In the genomic region with DNA sequence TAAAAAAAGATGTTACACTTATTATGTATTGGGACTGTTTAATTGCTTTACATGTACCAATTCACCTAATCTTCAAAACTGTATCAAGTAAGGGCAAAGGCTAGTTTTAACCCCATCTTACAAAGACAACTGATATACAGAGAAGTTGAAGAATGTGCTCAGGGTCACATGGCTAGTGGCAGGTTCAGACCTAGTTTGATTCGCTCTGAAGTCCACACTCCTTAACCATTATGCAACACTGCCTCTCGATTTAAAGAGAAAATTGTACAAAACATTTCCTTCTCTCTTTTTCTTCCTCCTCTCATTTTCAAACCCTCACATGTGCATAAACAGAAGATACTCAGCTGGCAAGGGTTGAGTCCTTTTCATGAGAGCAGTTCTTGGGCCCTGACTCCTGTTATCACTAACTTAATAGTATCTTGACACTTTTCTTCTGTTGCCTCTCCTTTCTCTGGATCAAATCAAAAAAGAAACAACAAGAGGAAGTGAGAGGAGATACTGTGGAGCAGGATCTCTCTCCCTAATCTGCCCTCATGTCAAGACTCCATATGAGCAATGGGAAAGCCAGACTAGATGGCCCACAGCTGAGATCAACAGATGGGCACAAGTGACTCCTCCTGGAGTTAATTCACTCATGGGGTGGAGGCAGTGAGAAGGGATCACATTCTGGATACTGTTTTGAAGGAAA, we compare ENCODE assay signal across 24 cellular contexts. TPM values are rescaled to one million over a fixed set of nuclear protein-coding genes. Genes with fewer than 3 reads are reported as not detected.
DNase-seq lines count a peak whose midpoint lies in the region; ATAC-seq and TF ChIP-seq lines count a peak whose summit lies in the region.
"Had no signal": no experiment of that assay in that cellular context is flagged by ENCODE, and none has a peak within 500 bp of the region (broad histone marks: within the 10 kb centered on the region; RNA-seq: fewer than 3 reads in every experiment).

No MANE protein-coding gene starts in this region.

- no peak for ATAC-seq in GM18861 (IDR thresholded peaks at IDR 0.05; ENCODE audit: unreplicated experiment)
- ATAC-seq: natural killer cell, Panc1 had no signal

- no peak overlapping the region for H3K4ac ChIP-seq in mesendoderm (ENCODE audit: low read depth, low read length)

- H3K23ac ChIP-seq in mesendoderm (ENCODE audit: low read length) = no peak overlapping the region

- no TSS peak for BruUV-seq in A673 (replicated peaks; lab: Mats Ljungman, UMichigan)

- H3K9ac ChIP-seq in mesendoderm (ENCODE audit: low read length) (no peak overlapping the region), MM.1S (ENCODE audit: low read length) (no peak overlapping the region)
- H3K9ac ChIP-seq: parathyroid adenoma had no signal

- no peak overlapping the region for H3K18ac ChIP-seq in mesendoderm (ENCODE audit: low read length)

- no peaks in the 10 kb centered on the region for H3K79me2 ChIP-seq in mesendoderm (ENCODE audit: control insufficient read depth, insufficient read depth, low read length)
- H3K79me2 ChIP-seq in MM.1S (ENCODE audit: low read length) = no peaks in the 10 kb centered on the region
- H3K79me2 ChIP-seq: parathyroid adenoma had no signal

- H3K4me2 ChIP-seq in mesendoderm (ENCODE audit: low read length) (no peak overlapping the region), MM.1S (ENCODE audit: low read depth, low read length) (no peak overlapping the region)

- WGBS in mesendoderm (ENCODE audit: extremely low coverage, insufficient coverage, low lambda C conversion rate) = no CpG with 5 or more reads among the region's 2 CpGs

- H3K56ac ChIP-seq in mesendoderm (ENCODE audit: low read length) = no peak overlapping the region

- H4K20me1 ChIP-seq in MM.1S (ENCODE audit: insufficient read depth, low read length) = no peaks in the 10 kb centered on the region

- H2BK120ac ChIP-seq in mesendoderm (ENCODE audit: low read depth, low read length) = no peak overlapping the region

- CTCF ChIA-PET in A673 (lab: Charles Lee) = no interaction called here

- H3K27me3 ChIP-seq in WERI-Rb-1 (ENCODE audit: insufficient read depth, low read depth, severe bottlenecking) (no peaks in the 10 kb centered on the region), mesendoderm (ENCODE audit: insufficient read depth, low read length, poor library complexity) (no peaks in the 10 kb centered on the region), MM.1S (replicated peaks; ENCODE audit: insufficient read depth, low read length) (no peaks in the 10 kb centered on the region), A673 (replicated peaks; ENCODE audit: insufficient read depth, low read depth, low read length, poor library complexity) (no peaks in the 10 kb centered on the region)
- H3K27me3 ChIP-seq: brain microvascular endothelial cell, SJSA1, stomach had no signal

- DNase-seq in SIG-M5 treated with dmso at 0.1 percent for 504 hours (lab: John Stamatoyannopoulos, UW; ENCODE audit: unreplicated experiment) = peak; percentile 72
- DNase-seq in SIG-M5 (lab: John Stamatoyannopoulos, UW) = no peak
- DNase-seq in MV-4-11 (lab: John Stamatoyannopoulos, UW) = peak; percentile 80
- peak; percentile 53 for DNase-seq in WERI-Rb-1
- DNase-seq in mesendoderm = peak; percentile 42
- DNase-seq in MM.1S = no peak
- no peak for DNase-seq in A673 (ENCODE audit: low spot score)
- DNase-seq: 8988T; activated CD4-positive, alpha-beta T cell treated with anti-CD3 and anti-CD28 coated beads, Interleukin-2, amount 50 U/mL, for 1 hour; activated effector memory CD4-positive, alpha-beta T cell treated with Interleukin-2 at 50 U/mL for 16 hours; brain microvascular endothelial cell; COR-L47; natural killer cell; NCI-H1048; NCI-H2081; NCI-H345; NCI-H774; right cardiac atrium; stomach; trophoblast cell had no signal

- H2BK5ac ChIP-seq in mesendoderm (ENCODE audit: low read length) = no peak overlapping the region

- H4K5ac ChIP-seq in mesendoderm (ENCODE audit: low read length) = no peak overlapping the region

- H3K27ac ChIP-seq in WERI-Rb-1 = peak overlapping the region; percentile 43
- H3K27ac ChIP-seq in mesendoderm (ENCODE audit: low read depth, low read length) = no peak overlapping the region
- no peak overlapping the region for H3K27ac ChIP-seq in MM.1S (ENCODE audit: low read length)
- no peak overlapping the region for H3K27ac ChIP-seq in A673 (ENCODE audit: low read depth, low read length, poor library complexity, severe bottlenecking)
- H3K27ac ChIP-seq: brain microvascular endothelial cell, parathyroid adenoma, SJSA1, stomach had no signal

- no peak overlapping the region for H2BK15ac ChIP-seq in mesendoderm (replicated peaks; ENCODE audit: low read depth)

- no peaks in the 10 kb centered on the region for H3K79me1 ChIP-seq in mesendoderm (ENCODE audit: low read length)

- no peaks in the 10 kb centered on the region for H3F3A ChIP-seq in MM.1S (ENCODE audit: insufficient read depth, low read length)

- no peak overlapping the region for H2AK5ac ChIP-seq in mesendoderm (ENCODE audit: low read length)

- intact Hi-C loops in A673 (cut with micrococcal nuclease; ENCODE audit: unreplicated experiment) = no loop called here

- POLR2A ChIA-PET in A673 (lab: Charles Lee; ENCODE audit: low non-redundant PET) = no interaction called here

- H3K36me3 ChIP-seq in WERI-Rb-1 = no peaks in the 10 kb centered on the region
- H3K36me3 ChIP-seq in mesendoderm (ENCODE audit: control insufficient read depth, insufficient read depth, low read length) = no peaks in the 10 kb centered on the region
- H3K36me3 ChIP-seq in MM.1S (replicated peaks; ENCODE audit: insufficient read depth, low read length) = no peaks in the 10 kb centered on the region
- no peaks in the 10 kb centered on the region for H3K36me3 ChIP-seq in A673 (ENCODE audit: insufficient read depth, low read length, poor library complexity, severe bottlenecking)
- H3K36me3 ChIP-seq: brain microvascular endothelial cell, SJSA1 had no signal

- H3K4me3 ChIP-seq in WERI-Rb-1 (ENCODE audit: low read depth, low read length) (no peak overlapping the region), mesendoderm (ENCODE audit: low read length) (no peak overlapping the region), MM.1S (ENCODE audit: low read length) (no peak overlapping the region), A673 (ENCODE audit: low read depth, low read length, poor library complexity, severe bottlenecking) (no peak overlapping the region)
- H3K4me3 ChIP-seq: SJSA1, stomach had no signal

- H3K4me1 ChIP-seq in mesendoderm (ENCODE audit: control insufficient read depth, low read depth, low read length) (no peaks in the 10 kb centered on the region), MM.1S (ENCODE audit: low read length) (peaks cover 11% of the 10 kb centered on the region; the same call in 1 of the 2 replicates), A673 (ENCODE audit: insufficient read depth, low read length, poor library complexity, severe bottlenecking) (no peaks in the 10 kb centered on the region)
- H3K4me1 ChIP-seq: parathyroid adenoma, SJSA1, stomach had no signal

- TF ChIP-seq CTCF in WERI-Rb-1 (IDR thresholded peaks at IDR 0.05; ENCODE audit: low read depth, low read length) (no peak), MM.1S (IDR thresholded peaks at IDR 0.05; ENCODE audit: low read length) (no peak), A673 (conservative IDR thresholded peaks at IDR 0.05; ENCODE audit: low read depth, low read length) (no peak)

- H3K9me3 ChIP-seq in WERI-Rb-1 (ENCODE audit: severe bottlenecking) = no peaks in the 10 kb centered on the region
- no peaks in the 10 kb centered on the region for H3K9me3 ChIP-seq in MM.1S (replicated peaks; ENCODE audit: insufficient read depth, low read length)
- H3K9me3 ChIP-seq in A673 (ENCODE audit: low read depth, low read length, poor library complexity, severe bottlenecking) = no peaks in the 10 kb centered on the region
- H3K9me3 ChIP-seq: SJSA1 had no signal

- no peaks in the 10 kb centered on the region for H3K9me2 ChIP-seq in MM.1S (replicated peaks; ENCODE audit: insufficient read depth, low read length)

- no peak overlapping the region for H2AFZ ChIP-seq in MM.1S (ENCODE audit: low read length)
- H2AFZ ChIP-seq: parathyroid adenoma had no signal

- no peak overlapping the region for H4K8ac ChIP-seq in mesendoderm (ENCODE audit: low read depth, low read length)

RNA-seq across cellular contexts. Expression of gene N4BP2L1, which starts 19.0 kb away (rescaled TPM):
- 1.4 TPM for polyA plus RNA-seq in mesendoderm (2013, experiment 1 of 2)
- 1.7 TPM for polyA plus RNA-seq in mesendoderm (2013, experiment 2 of 2)
- total RNA-seq in A673 (2021) = 0.49 and 2.1 TPM in 2 replicates

Comparison
In these comparisons a context has a peak if more than half of its experiments do, and no peak if none do; other contexts are left out.
1. DNase-seq: peak in SIG-M5 treated with dmso at 0.1 percent for 504 hours (single experiment), MV-4-11 (single experiment), WERI-Rb-1 (single experiment) and mesendoderm (single experiment); none in SIG-M5 (single experiment), MM.1S (single experiment) and A673 (single experiment).